Comparison of ENCODE assay signal across 9 cellular contexts in the genomic region with DNA sequence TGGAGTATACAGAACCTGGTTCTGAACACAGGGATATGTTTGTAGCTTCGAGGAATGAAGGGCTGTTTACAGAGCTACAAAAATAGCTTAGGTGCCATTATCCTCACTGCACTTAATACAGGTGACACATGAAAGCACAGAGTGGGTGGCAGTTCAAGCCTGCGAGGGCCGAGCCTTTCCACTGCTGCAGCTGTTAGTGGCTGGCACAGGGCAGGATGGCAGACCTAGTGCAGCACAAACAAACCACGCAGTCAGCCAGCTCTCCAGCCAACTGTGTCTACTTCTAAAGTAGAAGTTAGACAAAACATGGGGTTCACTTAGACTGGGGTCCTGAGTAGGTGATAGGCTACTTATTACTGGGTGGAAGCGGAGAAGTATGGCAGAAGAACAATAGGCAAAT.
DNase-seq lines count a peak whose midpoint lies in the region; ATAC-seq and TF ChIP-seq lines count a peak whose summit lies in the region.
"Had no signal": no experiment of that assay in that cellular context is flagged by ENCODE, and none has a peak within 500 bp of the region (broad histone marks: within the 10 kb centered on the region; RNA-seq: fewer than 3 reads in every experiment).

No MANE protein-coding gene starts in this region.

- TF ChIP-seq POLR2A in tibial nerve (IDR thresholded peaks at IDR 0.05) = no peak

- H3K36me3 ChIP-seq in mucosa of descending colon (ENCODE audit: low read depth) (no peaks in the 10 kb centered on the region), tibial nerve (peaks cover 0 to 27% (median 0%) of the 10 kb centered on the region in 3 donors)

- H3K27ac ChIP-seq in tibial nerve = peak overlapping the region; percentile 35 to 77 (median 67)
- H3K27ac ChIP-seq: esophagus muscularis mucosa had no signal

- TF ChIP-seq CTCF in mucosa of descending colon (IDR thresholded peaks at IDR 0.05) (no peak), tibial nerve (IDR thresholded peaks at IDR 0.05) (no peak), GM20000 (IDR thresholded peaks at IDR 0.05; ENCODE audit: extremely low read depth, missing control alignments) (no peak)

- H3K9me3 ChIP-seq in mucosa of descending colon = no peaks in the 10 kb centered on the region
- H3K9me3 ChIP-seq in tibial nerve = no peaks in the 10 kb centered on the region
- H3K9me3 ChIP-seq: esophagus muscularis mucosa had no signal

- H3K27me3 ChIP-seq in tibial nerve = no peaks in the 10 kb centered on the region
- H3K27me3 ChIP-seq: esophagus muscularis mucosa had no signal

- WGBS in tibial nerve, 2 donors = 64 to 78% methylated on average over 5 of the region's 5 CpGs

- H3K4me1 ChIP-seq in mucosa of descending colon (ENCODE audit: low read depth) (no peaks in the 10 kb centered on the region), tibial nerve (peaks cover 0 to 18% (median 2%) of the 10 kb centered on the region in 4 donors)
- H3K4me1 ChIP-seq: esophagus muscularis mucosa had no signal

- no peak for TF ChIP-seq EP300 in tibial nerve (IDR thresholded peaks at IDR 0.05)

- intact Hi-C loops in mucosa of descending colon (cut with DNase I, micrococcal nuclease) = no loop called here

- no peak overlapping the region for H3K4me3 ChIP-seq in mucosa of descending colon
- no peak overlapping the region for H3K4me3 ChIP-seq in tibial nerve
- H3K4me3 ChIP-seq: esophagus muscularis mucosa had no signal

- peak; percentile 32 for ATAC-seq in mucosa of descending colon
- no peak for ATAC-seq in HG03095 (IDR thresholded peaks at IDR 0.05; ENCODE audit: unreplicated experiment)

- peak; percentile 43 for DNase-seq in activated CD8-positive, alpha-beta memory T cell treated with anti-CD3 and anti-CD28 coated beads, Interleukin-2, amount 50 U/mL, for 4 hours
- DNase-seq in activated CD8-positive, alpha-beta memory T cell treated with anti-CD3 and anti-CD28 coated beads for 24 hours = no peak
- DNase-seq in activated T-helper 9 cell treated with anti-CD3 and anti-CD28 coated beads, Interleukin-2, amount 50 U/mL, for 16 hours (ENCODE audit: low read depth) = peak; percentile 28
- DNase-seq in mucosa of descending colon = no peak
- DNase-seq in tibial nerve (ENCODE audit: low spot score in 2 of 2) = no peak
- DNase-seq in activated CD4-positive, CD25-positive, alpha-beta regulatory T cell treated with anti-CD3 and anti-CD28 coated beads, Interleukin-2, amount 50 U/mL, for 72 hours = no peak
- no peak for DNase-seq in GM20000 (ENCODE audit: low spot score)

Comparison
In these comparisons a context has a peak if more than half of its experiments do, and no peak if none do; other contexts are left out.
1. DNase-seq: peak in activated CD8-positive, alpha-beta memory T cell treated with anti-CD3 and anti-CD28 coated beads, Interleukin-2, amount 50 U/mL, for 4 hours (single experiment) and activated T-helper 9 cell treated with anti-CD3 and anti-CD28 coated beads, Interleukin-2, amount 50 U/mL, for 16 hours (single experiment); none in activated CD8-positive, alpha-beta memory T cell treated with anti-CD3 and anti-CD28 coated beads for 24 hours (single experiment), mucosa of descending colon (0 of 3), tibial nerve (0 of 2), activated CD4-positive, CD25-positive, alpha-beta regulatory T cell treated with anti-CD3 and anti-CD28 coated beads, Interleukin-2, amount 50 U/mL, for 72 hours (single experiment) and GM20000 (single experiment).